16 cellular contexts compared by ENCODE assay signal in the genomic region with DNA sequence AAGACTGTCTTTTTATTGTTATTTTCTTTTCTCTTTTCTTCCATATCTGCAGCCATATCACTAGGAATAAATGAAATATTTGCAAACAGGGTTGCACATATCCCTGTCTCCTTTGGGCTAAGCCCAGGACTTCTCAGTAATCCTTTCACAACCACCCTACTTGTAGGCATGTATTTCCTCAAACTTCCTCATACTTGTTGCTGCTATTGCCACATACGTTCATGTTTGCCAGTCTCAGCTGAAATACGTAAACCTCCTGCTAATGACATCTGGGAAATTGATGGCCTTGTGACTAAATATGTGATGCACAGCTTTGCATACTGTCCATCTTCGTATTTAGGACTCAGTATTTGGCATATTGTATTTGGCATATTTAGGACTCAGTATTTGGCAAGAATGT.
A peak's percentile ranks its signal among the peaks of the same experiment; 100 is the strongest.
DNase-seq lines count a peak whose midpoint lies in the region; ATAC-seq, FAIRE-seq and TF ChIP-seq lines count a peak whose summit lies in the region.
"Had no signal": no experiment of that assay in that cellular context is flagged by ENCODE, and none has a peak within 500 bp of the region (broad histone marks: within the 10 kb centered on the region; RNA-seq: fewer than 3 reads in every experiment).

No MANE protein-coding gene starts in this region.

- TF ChIP-seq CTCF in cardiac fibroblast (IDR thresholded peaks at IDR 0.05; ENCODE audit: low read depth, low read length) (no peak), D721Med (IDR thresholded peaks at IDR 0.05; ENCODE audit: insufficient read depth, missing control alignments) (no peak)

- H3K4me3 Mint-ChIP-seq in activated T-cell treated with anti-CD3 and anti-CD28 coated beads, Interleukin-2, amount 50 U/mL, for 72 hours = no peak overlapping the region
- no peak overlapping the region for H3K4me3 Mint-ChIP-seq in activated CD8-positive, alpha-beta memory T cell treated with anti-CD3 and anti-CD28 coated beads, Interleukin-2, amount 10 ng/mL, durations not matched to agents 7 days and 5 days
- H3K4me3 Mint-ChIP-seq: naive thymus-derived CD8-positive, alpha-beta T cell had no signal

- no peak for FAIRE-seq in D721Med (lab: Jason Lieb, UNC)
- FAIRE-seq: astrocyte, endometrium, urothelium cell line had no signal

- H3K36me3 ChIP-seq in MG63 = no peaks in the 10 kb centered on the region
- H3K36me3 ChIP-seq in mesenchymal stem cell (ENCODE audit: control insufficient read depth in 1 of 2, insufficient read depth in 2 of 2, low read depth in 1 of 2, low read length in 2 of 2) = no peaks in the 10 kb centered on the region
- H3K36me3 ChIP-seq: BLaER1 treated with 17β-estradiol and CSF1 and Interleukin-3, amounts not matched to agents 10 nM and 100 nM; HAP-1; WERI-Rb-1 had no signal

- no peak overlapping the region for H2AK5ac ChIP-seq in mesenchymal stem cell (ENCODE audit: low read length, severe bottlenecking)

- H3K36me3 Mint-ChIP-seq in activated T-cell treated with anti-CD3 and anti-CD28 coated beads, Interleukin-2, amount 50 U/mL, for 72 hours (ENCODE audit: insufficient read depth in 2 of 2) = no peaks in the 10 kb centered on the region
- H3K36me3 Mint-ChIP-seq in activated CD8-positive, alpha-beta memory T cell treated with anti-CD3 and anti-CD28 coated beads, Interleukin-2, amount 10 ng/mL, durations not matched to agents 7 days and 5 days = no peaks in the 10 kb centered on the region
- H3K36me3 Mint-ChIP-seq: naive thymus-derived CD8-positive, alpha-beta T cell had no signal

- WGBS in mesenchymal stem cell = 21% methylated on average over 3 of the region's 3 CpGs

- H2BK5ac ChIP-seq in mesenchymal stem cell (ENCODE audit: low read depth, low read length, poor library complexity, severe bottlenecking) = no peak overlapping the region

- H3K18ac ChIP-seq in mesenchymal stem cell (ENCODE audit: low read depth in 1 of 2, low read length in 2 of 2) = no peak overlapping the region

- H3K27ac Mint-ChIP-seq in activated T-cell treated with anti-CD3 and anti-CD28 coated beads, Interleukin-2, amount 50 U/mL, for 72 hours = no peak overlapping the region
- H3K27ac Mint-ChIP-seq in activated CD8-positive, alpha-beta memory T cell treated with anti-CD3 and anti-CD28 coated beads, Interleukin-2, amount 10 ng/mL, durations not matched to agents 7 days and 5 days = no peak overlapping the region
- H3K27ac Mint-ChIP-seq: naive thymus-derived CD8-positive, alpha-beta T cell had no signal

- H3K27me3 Mint-ChIP-seq in activated T-cell treated with anti-CD3 and anti-CD28 coated beads, Interleukin-2, amount 50 U/mL, for 72 hours (ENCODE audit: low read depth) = peaks cover 6% of the 10 kb centered on the region
- no peaks in the 10 kb centered on the region for H3K27me3 Mint-ChIP-seq in activated CD8-positive, alpha-beta memory T cell treated with anti-CD3 and anti-CD28 coated beads, Interleukin-2, amount 10 ng/mL, durations not matched to agents 7 days and 5 days

- H3K27ac ChIP-seq in mesenchymal stem cell (ENCODE audit: low read length, poor library complexity, severe bottlenecking) = no peak overlapping the region
- H3K27ac ChIP-seq: WERI-Rb-1 had no signal

- no peak overlapping the region for H4K91ac ChIP-seq in mesenchymal stem cell (ENCODE audit: low read length)

- no peaks in the 10 kb centered on the region for H3K4me1 ChIP-seq in mesenchymal stem cell (ENCODE audit: control insufficient read depth, insufficient read depth, low read depth, low read length)
- H3K4me1 ChIP-seq: HAP-1 had no signal

- no peak overlapping the region for H3K4me2 ChIP-seq in mesenchymal stem cell (ENCODE audit: low read length, poor library complexity, severe bottlenecking)

- DNase-seq in AML-193 (lab: John Stamatoyannopoulos, UW) (peak; percentile 40 to 51), MG63 (peak; percentile 14), cardiac fibroblast (ENCODE audit: low read depth in 2 of 2) (peak; percentile 74 to 82), mesenchymal stem cell (peak; percentile 78), D721Med (ENCODE audit: insufficient read length, low spot score) (no peak)
- DNase-seq in activated T-cell treated with anti-CD3 and anti-CD28 coated beads, Interleukin-2, amount 50 U/mL, for 72 hours = no peak
- DNase-seq in activated CD8-positive, alpha-beta memory T cell treated with anti-CD3 and anti-CD28 coated beads, Interleukin-2, amount 10 ng/mL, durations not matched to agents 7 days and 5 days = no peak
- DNase-seq: naive thymus-derived CD8-positive, alpha-beta T cell; NCI-H2171 treated with DMSO at 0.1 percent for 48 hours; WERI-Rb-1 had no signal

- H3K9ac ChIP-seq in mesenchymal stem cell (ENCODE audit: low read length) = no peak overlapping the region

- H3K27me3 ChIP-seq in MG63 (no peaks in the 10 kb centered on the region), mesenchymal stem cell (ENCODE audit: control insufficient read depth in 1 of 2, insufficient read depth in 1 of 2, low read length in 2 of 2) (no peaks in the 10 kb centered on the region)
- H3K27me3 ChIP-seq: BLaER1 treated with 17β-estradiol and CSF1 and Interleukin-3, amounts not matched to agents 10 nM and 100 nM had no signal

- H3K23ac ChIP-seq in mesenchymal stem cell (ENCODE audit: low read length in 2 of 2) = no peak overlapping the region

- no peak overlapping the region for H3K4ac ChIP-seq in mesenchymal stem cell (ENCODE audit: low read depth in 1 of 2, low read length in 2 of 2)

- ATAC-seq in activated T-cell treated with anti-CD3 and anti-CD28 coated beads, Interleukin-2, amount 50 U/mL, for 72 hours (replicated peaks in 1 of 2) = no peak
- ATAC-seq in GM18519 (IDR thresholded peaks at IDR 0.05; ENCODE audit: low FRiP score, unreplicated experiment) = no peak
- no peak for ATAC-seq in activated CD8-positive, alpha-beta memory T cell treated with anti-CD3 and anti-CD28 coated beads, Interleukin-2, amount 10 ng/mL, durations not matched to agents 7 days and 5 days
- ATAC-seq: naive thymus-derived CD8-positive, alpha-beta T cell had no signal

- no peak overlapping the region for H2BK12ac ChIP-seq in mesenchymal stem cell (ENCODE audit: low read length in 2 of 2)

- no peak overlapping the region for H4K8ac ChIP-seq in mesenchymal stem cell (ENCODE audit: low read length)

- H3K9me3 ChIP-seq in MG63 = no peaks in the 10 kb centered on the region
- no peaks in the 10 kb centered on the region for H3K9me3 ChIP-seq in mesenchymal stem cell (ENCODE audit: control insufficient read depth, low read length)
- H3K9me3 ChIP-seq: BLaER1 treated with 17β-estradiol and CSF1 and Interleukin-3, amounts not matched to agents 10 nM and 100 nM; HAP-1 had no signal

- no peak overlapping the region for H2BK15ac ChIP-seq in mesenchymal stem cell (ENCODE audit: low read depth, poor library complexity, severe bottlenecking)

- H2AFZ ChIP-seq in mesenchymal stem cell (ENCODE audit: low read depth, low read length) = no peak overlapping the region

- H3K14ac ChIP-seq in mesenchymal stem cell (ENCODE audit: low read length in 2 of 2) = no peak overlapping the region

- H3K4me3 ChIP-seq in MG63 (no peak overlapping the region), cardiac fibroblast (replicated peaks in 1 of 2; ENCODE audit: low read depth in 2 of 2, low read length in 2 of 2) (no peak overlapping the region), mesenchymal stem cell (ENCODE audit: insufficient read depth in 1 of 2, low read depth in 1 of 2, low read length in 2 of 2) (no peak overlapping the region)
- H3K4me3 ChIP-seq: BLaER1 treated with 17β-estradiol and CSF1 and Interleukin-3, amounts not matched to agents 10 nM and 100 nM; HAP-1 had no signal

- H2BK120ac ChIP-seq in mesenchymal stem cell (ENCODE audit: low read depth, low read length) = no peak overlapping the region

- H3K4me1 Mint-ChIP-seq in activated T-cell treated with anti-CD3 and anti-CD28 coated beads, Interleukin-2, amount 50 U/mL, for 72 hours (ENCODE audit: low read depth) = no peaks in the 10 kb centered on the region
- H3K4me1 Mint-ChIP-seq in activated CD8-positive, alpha-beta memory T cell treated with anti-CD3 and anti-CD28 coated beads, Interleukin-2, amount 10 ng/mL, durations not matched to agents 7 days and 5 days = no peaks in the 10 kb centered on the region
- H3K4me1 Mint-ChIP-seq: naive thymus-derived CD8-positive, alpha-beta T cell had no signal

- CTCF ChIA-PET in activated CD8-positive, alpha-beta memory T cell treated with anti-CD3 and anti-CD28 coated beads, Interleukin-2, amount 10 ng/mL, durations not matched to agents 7 days and 5 days (lab: Charles Lee) = no interaction called here

- no peaks in the 10 kb centered on the region for H3K9me3 Mint-ChIP-seq in activated T-cell treated with anti-CD3 and anti-CD28 coated beads, Interleukin-2, amount 50 U/mL, for 72 hours
- no peaks in the 10 kb centered on the region for H3K9me3 Mint-ChIP-seq in activated CD8-positive, alpha-beta memory T cell treated with anti-CD3 and anti-CD28 coated beads, Interleukin-2, amount 10 ng/mL, durations not matched to agents 7 days and 5 days (ENCODE audit: low read depth)
- H3K9me3 Mint-ChIP-seq: naive thymus-derived CD8-positive, alpha-beta T cell had no signal

- H3K79me1 ChIP-seq in mesenchymal stem cell (replicated peaks; ENCODE audit: low read length, poor library complexity, severe bottlenecking) = no peaks in the 10 kb centered on the region

Comparison
In these comparisons a context has a peak if more than half of its experiments do, and no peak if none do; other contexts are left out.
1. DNase-seq: peak in AML-193 (2 of 2), MG63 (single experiment), cardiac fibroblast (2 of 2) and mesenchymal stem cell (single experiment); none in activated T-cell treated with anti-CD3 and anti-CD28 coated beads, Interleukin-2, amount 50 U/mL, for 72 hours (0 of 2), activated CD8-positive, alpha-beta memory T cell treated with anti-CD3 and anti-CD28 coated beads, Interleukin-2, amount 10 ng/mL, durations not matched to agents 7 days and 5 days (single experiment) and D721Med (single experiment).